ENCODE assay signal across 7 cellular contexts in the genomic region with DNA sequence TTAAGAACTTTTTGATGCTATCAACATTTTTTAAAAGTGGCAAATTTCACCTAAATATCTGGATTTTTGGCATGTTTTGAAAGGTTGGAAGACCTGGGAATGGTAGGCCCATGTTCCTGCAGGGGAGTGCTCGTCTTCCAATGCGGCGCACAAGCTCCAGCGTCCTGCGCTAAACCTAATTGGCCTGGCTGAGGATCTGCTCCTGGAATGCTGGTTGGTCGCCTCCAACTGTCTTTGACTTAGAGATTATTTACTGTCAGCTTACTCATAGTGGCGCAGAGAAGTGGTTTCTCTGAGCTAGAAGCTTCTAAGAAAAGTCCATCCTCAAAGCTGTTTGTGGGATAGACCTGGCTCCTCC. TPM values are rescaled to one million over a fixed set of nuclear protein-coding genes. Genes with fewer than 3 reads are reported as not detected.
DNase-seq lines count a peak whose midpoint lies in the region; ATAC-seq and TF ChIP-seq lines count a peak whose summit lies in the region.

No MANE protein-coding gene starts in this region.

- peak overlapping the region; percentile 83 for H3K4me3 Mint-ChIP-seq in activated CD4-positive, alpha-beta memory T cell treated with anti-CD3 and anti-CD28 coated beads for 36 hours
- H3K4me3 Mint-ChIP-seq in stimulated activated memory B cell treated with anti-CD40 and anti-IgM and Interleukin-4, amounts not matched to agents 10 μg/mL and 1 μg/mL and 100 μg/mL, for 72 hours: peak overlapping the region; percentile 91

- H3K27me3 ChIP-seq in HL-60 (ENCODE audit: insufficient read depth, poor library complexity, severe bottlenecking) (no peaks in the 10 kb centered on the region), iPS-15b (ENCODE audit: control insufficient read depth, insufficient read depth, low read length) (no peaks in the 10 kb centered on the region)

- H3K4me1 Mint-ChIP-seq in activated CD4-positive, alpha-beta memory T cell treated with anti-CD3 and anti-CD28 coated beads for 36 hours (ENCODE audit: low read depth): peaks cover 59% of the 10 kb centered on the region
- peaks cover 35% of the 10 kb centered on the region for H3K4me1 Mint-ChIP-seq in stimulated activated memory B cell treated with anti-CD40 and anti-IgM and Interleukin-4, amounts not matched to agents 10 μg/mL and 1 μg/mL and 100 μg/mL, for 72 hours

- peak overlapping the region; percentile 87 for H3K27ac Mint-ChIP-seq in activated CD4-positive, alpha-beta memory T cell treated with anti-CD3 and anti-CD28 coated beads for 36 hours
- peak overlapping the region; percentile 84 for H3K27ac Mint-ChIP-seq in stimulated activated memory B cell treated with anti-CD40 and anti-IgM and Interleukin-4, amounts not matched to agents 10 μg/mL and 1 μg/mL and 100 μg/mL, for 72 hours

- DNase-seq in HL-60 (ENCODE audit: low read depth in 1 of 2, low spot score in 1 of 2) (no peak), posterior vena cava (ENCODE audit: low spot score) (no peak), SW480 (ENCODE audit: low spot score) (no peak)
- DNase-seq in activated CD4-positive, alpha-beta memory T cell treated with anti-CD3 and anti-CD28 coated beads for 36 hours: no peak

- POLR2A ChIA-PET in activated CD4-positive, alpha-beta memory T cell treated with anti-CD3 and anti-CD28 coated beads for 36 hours (lab: Charles Lee): interaction anchor here (0.9 to 2.7 kb wide), 8 partner anchors 10 to 135 kb away, joined by 3 to 15 read pairs (median 4); partner anchors contain the start of genes PATZ1, PIK3IP1 and SELENOM

- ATAC-seq in stimulated activated memory B cell treated with anti-CD40 and anti-IgM and Interleukin-4, amounts not matched to agents 10 μg/mL and 1 μg/mL and 100 μg/mL, for 72 hours: no peak
- no peak for ATAC-seq in HG02938 (IDR thresholded peaks at IDR 0.05; ENCODE audit: unreplicated experiment)

- peaks cover 3% of the 10 kb centered on the region for H3K36me3 Mint-ChIP-seq in activated CD4-positive, alpha-beta memory T cell treated with anti-CD3 and anti-CD28 coated beads for 36 hours
- no peaks in the 10 kb centered on the region for H3K36me3 Mint-ChIP-seq in stimulated activated memory B cell treated with anti-CD40 and anti-IgM and Interleukin-4, amounts not matched to agents 10 μg/mL and 1 μg/mL and 100 μg/mL, for 72 hours

- H3K36me3 ChIP-seq in iPS-15b (ENCODE audit: control insufficient read depth, insufficient read depth, low read length): peaks cover 3% of the 10 kb centered on the region

- CTCF ChIA-PET in activated CD4-positive, alpha-beta memory T cell treated with anti-CD3 and anti-CD28 coated beads for 36 hours (lab: Charles Lee): interaction anchor here (0.6 to 5.9 kb wide), 33 partner anchors 10 to 143 kb away, joined by 3 to 79 read pairs (median 4); partner anchors contain the start of genes PATZ1, PIK3IP1, RNF185 and SELENOM

- H3K9ac ChIP-seq in iPS-15b (ENCODE audit: low read depth, low read length): no peak overlapping the region

- H3K9me3 Mint-ChIP-seq in activated CD4-positive, alpha-beta memory T cell treated with anti-CD3 and anti-CD28 coated beads for 36 hours: no peaks in the 10 kb centered on the region
- no peaks in the 10 kb centered on the region for H3K9me3 Mint-ChIP-seq in stimulated activated memory B cell treated with anti-CD40 and anti-IgM and Interleukin-4, amounts not matched to agents 10 μg/mL and 1 μg/mL and 100 μg/mL, for 72 hours

- no peaks in the 10 kb centered on the region for H3K9me3 ChIP-seq in iPS-15b (ENCODE audit: control insufficient read depth, insufficient read depth, low read length)

- H3K4me3 ChIP-seq in HL-60 (replicated peaks; ENCODE audit: insufficient read depth, low read length) (peak overlapping the region; percentile 17; the same call in 1 of the 2 replicates), iPS-15b (ENCODE audit: low read depth, low read length) (peak overlapping the region; percentile 45)

- no peak for TF ChIP-seq CTCF in HL-60 (IDR thresholded peaks at IDR 0.05; ENCODE audit: insufficient read depth, low read length)

- H3K27me3 Mint-ChIP-seq in activated CD4-positive, alpha-beta memory T cell treated with anti-CD3 and anti-CD28 coated beads for 36 hours: no peaks in the 10 kb centered on the region
- no peaks in the 10 kb centered on the region for H3K27me3 Mint-ChIP-seq in stimulated activated memory B cell treated with anti-CD40 and anti-IgM and Interleukin-4, amounts not matched to agents 10 μg/mL and 1 μg/mL and 100 μg/mL, for 72 hours

- H3K27ac ChIP-seq in HL-60 (replicated peaks): no peak overlapping the region

- peaks cover 6% of the 10 kb centered on the region for H3K4me1 ChIP-seq in iPS-15b (ENCODE audit: control insufficient read depth, insufficient read depth, low read length)

- intact Hi-C loops in activated CD4-positive, alpha-beta memory T cell treated with anti-CD3 and anti-CD28 coated beads for 36 hours (cut with micrococcal nuclease): loop anchor here (5.0 to 10.0 kb wide), 2 partner anchors 104 to 127 kb away; partner anchors contain the start of genes SELENOM and SMTN
- intact Hi-C loops in posterior vena cava (cut with DNase I): loop anchor here in 1 of 2 donors (5.0 kb wide), 1 partner anchor 61 kb away; no protein-coding TSS in a partner anchor

RNA-seq across cellular contexts. Expression of gene LIMK2, which starts 0.6 kb away (rescaled TPM):
- 10 to 100 TPM; 42.0 to 44.7 TPM for total RNA-seq in activated CD4-positive, alpha-beta memory T cell treated with anti-CD3 and anti-CD28 coated beads for 36 hours
- total RNA-seq in posterior vena cava: 10 to 100 TPM; 24.6 to 26.8 TPM

RNA-seq across cellular contexts. Expression of gene RNF185, which starts 51.5 kb away (rescaled TPM):
- 10 to 100 TPM; 17.9 to 21.6 TPM for total RNA-seq in activated CD4-positive, alpha-beta memory T cell treated with anti-CD3 and anti-CD28 coated beads for 36 hours
- 10 to 100 TPM; 31.7 to 33.7 TPM for total RNA-seq in posterior vena cava
